Comparison of ENCODE assay signal across 2 cellular contexts in genomic region chr5:112709416-112709815, GRCh38.
TF ChIP-seq lines count a peak whose summit lies in the region.

No MANE protein-coding gene starts in this region.

TF ChIP-seq in IMR-90, 13 proteins besides CTCF, POLR2A, EP300 and RAD21:
- TF ChIP-seq MXI1 (IDR thresholded peaks at IDR 0.05; ENCODE audit: borderline replicate concordance, low read depth, low read length) (no peak), RFX5 (IDR thresholded peaks at IDR 0.05; ENCODE audit: low read depth, low read length) (no peak), FOS (IDR thresholded peaks at IDR 0.05; ENCODE audit: low read depth, low read length) (no peak), MAFK (IDR thresholded peaks at IDR 0.05; ENCODE audit: low read depth, low read length) (no peak), CHD1 (IDR thresholded peaks at IDR 0.05; ENCODE audit: low read depth, low read length) (no peak), CEBPB (IDR thresholded peaks at IDR 0.05; ENCODE audit: low read depth, low read length) (no peak), NFE2L2 (IDR thresholded peaks at IDR 0.05; ENCODE audit: low read depth, low read length) (no peak), RCOR1 (IDR thresholded peaks at IDR 0.05; ENCODE audit: insufficient replicate concordance, low read length) (no peak), BHLHE40 (IDR thresholded peaks at IDR 0.05; ENCODE audit: low read depth, low read length) (no peak), USF2 (IDR thresholded peaks at IDR 0.05; ENCODE audit: low read depth, low read length) (no peak), ELK1 (IDR thresholded peaks at IDR 0.05; ENCODE audit: borderline replicate concordance, low read depth, low read length) (no peak), MAZ (IDR thresholded peaks at IDR 0.05; ENCODE audit: borderline replicate concordance, low read depth, low read length) (no peak), SMC3 (IDR thresholded peaks at IDR 0.05; ENCODE audit: low read depth, low read length) (no peak)

TF ChIP-seq in neural cell, 6 proteins besides CTCF, POLR2A, EP300 and RAD21:
- no peak for TF ChIP-seq TAF1 (IDR thresholded peaks at IDR 0.05; ENCODE audit: low read depth)
- TF ChIP-seq POLR2AphosphoS5 (IDR thresholded peaks at IDR 0.05): no peak
- no peak for TF ChIP-seq REST (IDR thresholded peaks at IDR 0.05; ENCODE audit: borderline replicate concordance)
